Comparison of ENCODE assay signal across 24 cellular contexts in the genomic region with DNA sequence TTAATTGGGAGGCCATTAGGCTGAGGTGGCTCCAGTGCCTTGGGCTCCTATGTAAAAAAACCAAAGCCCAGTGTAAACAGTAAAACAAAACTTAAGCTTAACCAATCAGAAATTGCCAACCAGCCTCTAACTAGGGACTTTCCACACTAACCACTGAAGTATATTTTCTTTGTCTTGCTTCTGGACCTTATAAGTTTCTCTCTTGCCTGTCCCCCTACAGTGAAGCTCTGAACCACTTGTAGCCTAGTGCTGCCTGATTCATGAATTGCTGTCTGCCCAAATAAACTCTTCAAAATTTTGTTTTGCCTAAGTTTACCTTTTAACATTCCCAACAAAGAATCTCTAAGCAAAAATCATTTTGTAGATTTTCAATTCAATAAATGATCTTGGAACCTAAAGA. TPM values are rescaled to one million over a fixed set of nuclear protein-coding genes. Genes with fewer than 3 reads are reported as not detected.
"Had no signal": no experiment of that assay in that cellular context is flagged by ENCODE, and none has a peak within 500 bp of the region (broad histone marks: within the 10 kb centered on the region; RNA-seq: fewer than 3 reads in every experiment).

No MANE protein-coding gene starts in this region.

- H3K27me3 Mint-ChIP-seq: central memory CD8-positive, alpha-beta T cell had no signal

- H3K4me1 Mint-ChIP-seq: activated naive CD4-positive, alpha-beta T cell treated with anti-CD3 and anti-CD28 coated beads, Interleukin-2, amount 50 U/mL, for 24 hours; central memory CD8-positive, alpha-beta T cell; endodermal cell; naive B cell; stimulated activated naive CD8-positive, alpha-beta T cell treated with anti-CD3 and anti-CD28 coated beads, Interleukin-15, amount 100 ng/mL, for 72 hours had no signal

- H3K9me3 Mint-ChIP-seq: activated naive CD4-positive, alpha-beta T cell treated with anti-CD3 and anti-CD28 coated beads, Interleukin-2, amount 50 U/mL, for 24 hours; central memory CD8-positive, alpha-beta T cell; endodermal cell; naive B cell; stimulated activated naive CD8-positive, alpha-beta T cell treated with anti-CD3 and anti-CD28 coated beads, Interleukin-15, amount 100 ng/mL, for 72 hours had no signal

- H3K36me3 Mint-ChIP-seq: activated naive CD4-positive, alpha-beta T cell treated with anti-CD3 and anti-CD28 coated beads, Interleukin-2, amount 50 U/mL, for 24 hours; naive B cell had no signal

- ATAC-seq: heart left ventricle; left ventricle myocardium superior; mucosa of descending colon; right lobe of liver; stimulated activated naive CD8-positive, alpha-beta T cell treated with anti-CD3 and anti-CD28 coated beads, Interleukin-15, amount 100 ng/mL, for 72 hours had no signal

- H3K4me3 Mint-ChIP-seq: activated naive CD4-positive, alpha-beta T cell treated with anti-CD3 and anti-CD28 coated beads, Interleukin-2, amount 50 U/mL, for 24 hours; central memory CD8-positive, alpha-beta T cell; endodermal cell; naive B cell; stimulated activated naive CD8-positive, alpha-beta T cell treated with anti-CD3 and anti-CD28 coated beads, Interleukin-15, amount 100 ng/mL, for 72 hours had no signal

- DNase-seq: activated CD4-positive, alpha-beta T cell treated with anti-CD3 and anti-CD28 coated beads, Interleukin-2, amount 50 U/mL, for 1 hour; activated CD4-positive, CD25-positive, alpha-beta regulatory T cell; activated CD8-positive, alpha-beta memory T cell treated with anti-CD3 and anti-CD28 coated beads, Interleukin-2, amount 50 U/mL, for 48 hours; activated effector memory CD4-positive, alpha-beta T cell treated with anti-CD3 and anti-CD28 coated beads, Interleukin-2, amount 50 U/mL, for 16 hours; activated T-cell treated with anti-CD3 and anti-CD28 coated beads, Interleukin-2, amount 50 U/mL, for 48 hours; colonic mucosa; endodermal cell; heart left ventricle; left ventricle myocardium superior; mesenchymal stem cell; mucosa of descending colon; naive B cell; ovary; right lobe of liver; small intestine; stimulated activated CD4-positive, alpha-beta T cell treated with anti-CD3 and anti-CD28 coated beads, Interleukin-4, amount 100 ng/mL, for 1 hour; stimulated activated naive CD8-positive, alpha-beta T cell treated with anti-CD3 and anti-CD28 coated beads, Interleukin-15, amount 100 ng/mL, for 72 hours; T-helper 9 cell; transverse colon; uterus had no signal

- H3K27ac Mint-ChIP-seq: activated naive CD4-positive, alpha-beta T cell treated with anti-CD3 and anti-CD28 coated beads, Interleukin-2, amount 50 U/mL, for 24 hours; endodermal cell; naive B cell; stimulated activated naive CD8-positive, alpha-beta T cell treated with anti-CD3 and anti-CD28 coated beads, Interleukin-15, amount 100 ng/mL, for 72 hours had no signal

RNA-seq across cellular contexts. Expression of gene POPDC3, which starts 28.2 kb away (rescaled TPM):
- total RNA-seq: ascending aorta, right lobe of liver, suprapubic skin had no signal
